In the genomic region with DNA sequence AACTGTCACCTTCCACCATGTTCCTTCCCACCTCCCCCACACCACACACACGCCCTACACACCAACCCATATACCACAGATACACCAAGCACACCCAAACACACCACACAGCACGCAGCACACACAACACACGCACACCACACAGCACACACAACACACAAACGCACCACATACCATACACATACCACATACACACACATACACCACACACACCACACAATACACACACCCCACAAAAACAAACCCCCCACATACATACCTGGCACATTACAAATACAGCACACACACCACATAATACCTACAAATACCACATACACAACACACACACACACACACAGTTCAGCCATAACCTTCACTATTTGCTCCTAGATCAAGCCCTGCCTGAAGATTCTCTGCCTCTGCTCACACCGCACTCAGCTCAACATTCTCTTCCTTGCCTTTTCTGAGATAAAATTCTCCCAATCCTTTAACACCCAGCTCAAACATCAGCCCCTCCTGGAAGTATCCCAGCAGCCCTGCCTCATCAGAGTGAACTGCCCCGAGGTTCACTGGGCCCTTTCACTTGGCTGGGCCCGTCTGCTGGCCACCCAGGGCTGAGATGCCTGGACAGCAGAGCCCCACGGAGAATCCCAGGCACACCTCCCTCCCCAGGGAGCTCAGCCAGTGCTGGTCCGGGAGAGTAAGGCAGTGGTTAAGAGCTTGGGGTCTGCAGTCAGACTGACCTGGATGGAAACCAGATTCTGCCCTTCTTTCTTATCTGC, we compare ENCODE assay signal across 8 cellular contexts. TPM values are rescaled to one million over a fixed set of nuclear protein-coding genes. Genes with fewer than 3 reads are reported as not detected.
DNase-seq lines count a peak whose midpoint lies in the region; ATAC-seq and TF ChIP-seq lines count a peak whose summit lies in the region.

No MANE protein-coding gene starts in this region.

- H3K4me2 ChIP-seq in hepatocyte, result no peak overlapping the region

- 73% methylated on average over 9 of the region's 9 CpGs for WGBS in hepatocyte (ENCODE audit: low lambda C conversion rate, missing lambda C conversion rate)

- intact Hi-C loops in CD14-positive monocyte (cut with micrococcal nuclease), result no loop called here
- intact Hi-C loops in posterior vena cava (cut with DNase I), result no loop called here

- peaks cover 6% of the 10 kb centered on the region for H3K4me1 ChIP-seq in hepatocyte (ENCODE audit: insufficient read depth)

- H2AFZ ChIP-seq in hepatocyte, result no peak overlapping the region

- ATAC-seq in T-cell (replicated peaks in 1 of 4) (peak in 1 of 4 experiments; percentile 6), GM21825 (IDR thresholded peaks at IDR 0.05; ENCODE audit: unreplicated experiment) (no peak), HG03175 (IDR thresholded peaks at IDR 0.05; ENCODE audit: unreplicated experiment) (no peak)

- no peak overlapping the region for H3K27ac ChIP-seq in hepatocyte

- H3K9me2 ChIP-seq in hepatocyte (replicated peaks; ENCODE audit: insufficient read depth), result no peaks in the 10 kb centered on the region

- H3K27me3 ChIP-seq in hepatocyte, result no peaks in the 10 kb centered on the region

- H3K4me3 Mint-ChIP-seq in CD14-positive monocyte (no peak overlapping the region), T-cell (peak overlapping the region in 1 of 3 donors; percentile 3)

- no peaks in the 10 kb centered on the region for H3K9me3 ChIP-seq in hepatocyte (ENCODE audit: low read depth)

- POLR2A ChIA-PET in T-cell (lab: Charles Lee), result no interaction called here

- H3K9me3 Mint-ChIP-seq in CD14-positive monocyte (peaks cover 0 to 1% (median 0%) of the 10 kb centered on the region in 7 donors), T-cell (no peaks in the 10 kb centered on the region)

- H3K27ac Mint-ChIP-seq in CD14-positive monocyte (peak overlapping the region; percentile 85 to 98 (median 91)), T-cell (peak overlapping the region; percentile 47 to 85)

- no peaks in the 10 kb centered on the region for H3K36me3 ChIP-seq in hepatocyte (replicated peaks; ENCODE audit: insufficient read depth, low read depth)

- no peaks in the 10 kb centered on the region for H4K20me1 ChIP-seq in hepatocyte (ENCODE audit: insufficient read depth, poor library complexity, severe bottlenecking)

- H3K79me2 ChIP-seq in hepatocyte, result no peaks in the 10 kb centered on the region

- peaks cover 71 to 87% of the 10 kb centered on the region in 2 donors for H3K36me3 Mint-ChIP-seq in CD14-positive monocyte
- H3K36me3 Mint-ChIP-seq in T-cell, result peaks cover 44% of the 10 kb centered on the region

- CTCF ChIA-PET in T-cell (lab: Charles Lee), result interaction anchor here in 1 of 2 donors (0.7 kb wide), 1 partner anchor 12 kb away, joined by 3 read pairs; no protein-coding TSS in a partner anchor

- H3K4me3 ChIP-seq in fibroblast of pulmonary artery (replicated peaks; ENCODE audit: low read depth, low read length) (no peak overlapping the region), hepatocyte (no peak overlapping the region)

- no peak for TF ChIP-seq CTCF in CD14-positive monocyte (IDR thresholded peaks at IDR 0.05)
- no peak for TF ChIP-seq CTCF in fibroblast of pulmonary artery (IDR thresholded peaks at IDR 0.05; ENCODE audit: low read length, missing control alignments)
- TF ChIP-seq CTCF in hepatocyte (IDR thresholded peaks at IDR 0.05; ENCODE audit: poor library complexity), result no peak

- H3K27me3 Mint-ChIP-seq in CD14-positive monocyte (ENCODE audit: low read depth in 3 of 3) (peaks cover 0 to 2% (median 0%) of the 10 kb centered on the region in 3 donors), T-cell (no peaks in the 10 kb centered on the region)

- H3K4me1 Mint-ChIP-seq in CD14-positive monocyte (peaks cover 37% of the 10 kb centered on the region), T-cell (peaks cover 19 to 33% (median 23%) of the 10 kb centered on the region in 3 donors)

- no peak for DNase-seq in CD14-positive monocyte (ENCODE audit: low spot score)
- no peak for DNase-seq in T-cell
- DNase-seq in fibroblast of pulmonary artery (ENCODE audit: low read depth), result peak; percentile 21
- peak; percentile 77 for DNase-seq in posterior vena cava (ENCODE audit: low spot score)
- DNase-seq in hepatocyte (ENCODE audit: low spot score), result no peak
- no peak for DNase-seq in NCI-H524 treated with DMSO at 0.1 percent for 48 hours (lab: John Stamatoyannopoulos, UW)

RNA-seq across cellular contexts. Expression of gene CPNE2, which starts 31.9 kb away (rescaled TPM):
- polyA plus RNA-seq in CD14-positive monocyte, result 10 to 100 TPM; 18.3 to 23.9 TPM
- total RNA-seq in T-cell, result 1 to 10 TPM; 5.5 to 9.3 (median 6.1) TPM
- 10 to 100 TPM; 26.7 to 28.4 TPM for total RNA-seq in posterior vena cava
- 13.2 and 15.6 TPM in 2 replicates for total RNA-seq in hepatocyte
- 20.6 and 22.3 TPM in 2 replicates for polyA plus RNA-seq in hepatocyte

Comparison
In these comparisons a context has a peak if more than half of its experiments do, and no peak if none do; other contexts are left out.
1. DNase-seq: peak in fibroblast of pulmonary artery (single experiment) and posterior vena cava (single experiment); none in CD14-positive monocyte (single experiment), T-cell (0 of 34), hepatocyte (single experiment) and NCI-H524 treated with DMSO at 0.1 percent for 48 hours (single experiment).